8 cellular contexts compared by ENCODE assay signal in the genomic region with DNA sequence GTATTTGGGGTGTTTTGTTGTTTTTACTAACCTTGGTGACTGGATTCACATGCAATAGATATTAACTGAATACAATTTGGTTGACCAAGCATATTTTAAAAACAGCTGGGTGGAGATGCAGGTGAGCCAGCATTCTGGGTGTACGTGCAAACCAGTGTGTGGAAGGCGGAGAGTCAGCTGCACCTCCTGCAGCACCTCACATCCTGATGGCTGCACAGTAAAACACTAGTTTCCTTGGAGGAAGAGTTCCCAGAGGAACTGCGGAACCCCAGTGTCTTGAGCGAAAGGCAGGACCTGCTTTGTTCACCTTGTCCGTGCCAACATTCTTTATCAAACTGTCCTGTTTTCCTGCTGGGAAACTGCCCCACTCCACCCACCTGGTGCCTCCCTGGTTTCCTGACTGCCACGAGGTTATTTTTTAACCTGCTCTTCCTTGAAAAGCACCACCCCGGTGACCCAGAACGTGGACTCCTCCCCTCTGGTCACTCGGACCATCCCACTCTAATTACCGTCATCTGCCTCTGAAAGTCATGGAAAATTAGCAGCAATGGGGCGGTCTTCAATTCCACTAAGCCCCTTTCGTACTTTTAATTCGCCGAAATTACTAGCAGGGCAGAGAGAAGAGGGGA. TPM values are rescaled to one million over a fixed set of nuclear protein-coding genes. Genes with fewer than 3 reads are reported as not detected.
DNase-seq lines count a peak whose midpoint lies in the region; ATAC-seq, FAIRE-seq and TF ChIP-seq lines count a peak whose summit lies in the region.

No MANE protein-coding gene starts in this region.

- peak overlapping the region in 3 of 6 donors; percentile 70 to 96 (median 86) for H3K27ac Mint-ChIP-seq in naive B cell

- H3K4me3 Mint-ChIP-seq in naive B cell = peak overlapping the region; percentile 28 to 91 (median 78)

- H3K36me3 ChIP-seq in endocrine pancreas (ENCODE audit: control insufficient read depth, insufficient read depth, low read length) = no peaks in the 10 kb centered on the region

- FAIRE-seq in D721Med (lab: Jason Lieb, UNC) = no peak
- FAIRE-seq in GM12891 (lab: Jason Lieb, UNC) = no peak

- DNase-seq in Caki2 (ENCODE audit: low read depth) (peak; percentile 92), NCI-H69 (lab: John Stamatoyannopoulos, UW) (peak; percentile 82), naive B cell (peak; percentile 14), D721Med (ENCODE audit: insufficient read length, low spot score) (no peak), GM12891 (ENCODE audit: insufficient read length, low spot score) (no peak), NCI-H524 treated with DMSO at 0.1 percent for 48 hours (lab: John Stamatoyannopoulos, UW) (no peak)

- peaks cover 50 to 63% (median 57%) of the 10 kb centered on the region in 3 donors for H3K4me1 Mint-ChIP-seq in naive B cell

- in situ Hi-C loops in Caki2 (cut with HindIII; ENCODE audit: low pct_unique_long_range_greater_than_20kb, low sequenced_read_pairs) = loop anchor here (25.0 kb wide), 1 partner anchor 107 kb away; no protein-coding TSS in a partner anchor

- H3K9ac ChIP-seq in endocrine pancreas (ENCODE audit: control insufficient read depth, insufficient read depth, low read length) = no peak overlapping the region

- no peaks in the 10 kb centered on the region for H3K36me3 Mint-ChIP-seq in naive B cell

- ATAC-seq in naive B cell (ENCODE audit: low read depth in 2 of 2) (no peak), GM19455 (IDR thresholded peaks at IDR 0.05; ENCODE audit: unreplicated experiment) (no peak)

- TF ChIP-seq POLR2A in GM12891 (IDR thresholded peaks at IDR 0.05; ENCODE audit: low read depth, low read length) = no peak

- no peak for TF ChIP-seq CTCF in D721Med (IDR thresholded peaks at IDR 0.05; ENCODE audit: insufficient read depth, missing control alignments)

- no peaks in the 10 kb centered on the region for H3K9me3 ChIP-seq in endocrine pancreas (ENCODE audit: control insufficient read depth, low read length)

- no peaks in the 10 kb centered on the region for H3K9me3 Mint-ChIP-seq in naive B cell

- H3K27me3 Mint-ChIP-seq in naive B cell = no peaks in the 10 kb centered on the region

- peaks cover 8% of the 10 kb centered on the region for H3K4me1 ChIP-seq in endocrine pancreas (ENCODE audit: control insufficient read depth, insufficient read depth, low read length)

- H3K4me3 ChIP-seq in endocrine pancreas (ENCODE audit: control insufficient read depth, insufficient read depth, low read length) = peak overlapping the region; percentile 51

- H3K27me3 ChIP-seq in endocrine pancreas (ENCODE audit: control insufficient read depth, insufficient read depth, low read length) = no peaks in the 10 kb centered on the region

TF ChIP-seq in GM12891, 5 proteins besides CTCF, POLR2A, EP300 and RAD21:
- TF ChIP-seq SPI1 (IDR thresholded peaks at IDR 0.05; ENCODE audit: low read depth, low read length) = no peak
TF ChIP-seq in GM12891: peak in this region for 0.

RNA-seq across cellular contexts. Expression of a gene that starts 1.0 kb away (rescaled TPM):
- 0.23 and 3.0 TPM in 2 replicates for total RNA-seq in Caki2 (2014; rRNA removed; shearing (Covaris generic); ENCODE audit: low replicate concordance)
- 10 to 100 TPM; 18.8 to 42.5 (median 32.3) TPM for polyA plus RNA-seq in naive B cell (ENCODE audit: low read depth in 6 of 6)
- polyA plus RNA-seq in GM12891 (2012; ENCODE audit: low read depth, missing spikeins) = 1.3 TPM

Comparison
In these comparisons a context has a peak if more than half of its experiments do, and no peak if none do; other contexts are left out.
1. DNase-seq: peak in Caki2 (single experiment), NCI-H69 (single experiment) and naive B cell (single experiment); none in D721Med (single experiment), GM12891 (single experiment) and NCI-H524 treated with DMSO at 0.1 percent for 48 hours (single experiment).